9 cellular contexts compared by ENCODE assay signal in the genomic region with DNA sequence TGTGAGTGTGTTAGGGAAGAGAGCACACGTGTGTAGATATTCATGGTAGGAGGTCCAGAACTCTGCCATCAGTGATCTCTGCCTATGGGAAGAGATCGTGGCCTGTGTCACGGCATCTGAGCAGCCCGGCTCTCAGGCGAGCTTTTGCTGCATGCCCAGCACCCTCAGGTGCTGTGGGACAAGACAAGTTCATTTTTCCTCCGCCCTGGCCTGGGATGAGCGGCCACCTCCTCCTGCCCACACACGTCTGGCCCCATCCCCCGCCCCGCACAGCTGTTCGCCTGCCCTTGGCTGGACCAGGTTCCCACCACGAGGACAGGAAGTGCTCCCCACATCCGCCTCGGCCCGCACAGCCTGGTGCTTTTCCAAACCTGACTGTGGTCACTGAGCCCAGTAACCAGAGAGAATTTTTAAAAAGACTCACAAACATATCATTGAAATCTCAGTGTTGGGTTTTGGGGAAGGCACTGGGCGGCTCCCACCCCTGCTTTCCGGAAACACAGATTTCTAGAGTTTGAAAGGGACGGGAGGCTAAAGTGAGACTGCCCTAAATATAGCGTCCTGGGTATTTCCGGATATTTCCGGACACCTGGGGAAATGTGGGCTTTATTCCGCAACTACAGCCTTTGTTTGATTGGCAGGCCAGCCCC. TPM values are rescaled to one million over a fixed set of nuclear protein-coding genes. Genes with fewer than 3 reads are reported as not detected.
DNase-seq lines count a peak whose midpoint lies in the region; ATAC-seq and TF ChIP-seq lines count a peak whose summit lies in the region.
"Had no signal": no experiment of that assay in that cellular context is flagged by ENCODE, and none has a peak within 500 bp of the region (broad histone marks: within the 10 kb centered on the region; RNA-seq: fewer than 3 reads in every experiment).

No MANE protein-coding gene starts in this region.

- peak overlapping the region; percentile 67 to 96 (median 91) for H3K4me2 ChIP-seq in BLaER1 treated with 17β-estradiol and CSF1 and Interleukin-3, amounts not matched to agents 10 nM and 100 nM
- H3K4me2 ChIP-seq in IMR-90 (ENCODE audit: low read depth, low read length): no peak overlapping the region

- H2BK5ac ChIP-seq in IMR-90 (ENCODE audit: low read depth, low read length, poor library complexity, severe bottlenecking): no peak overlapping the region

- H2BK120ac ChIP-seq in IMR-90 (ENCODE audit: low read depth, low read length): no peak overlapping the region

- H2AK9ac ChIP-seq in IMR-90 (replicated peaks; ENCODE audit: low read depth, low read length, poor library complexity): no peak overlapping the region

- H3K27ac ChIP-seq in BLaER1 treated with 17β-estradiol and CSF1 and Interleukin-3, amounts not matched to agents 10 nM and 100 nM: peak overlapping the region in 9 of 11 experiments; percentile 44 to 78 (median 70); a peak in 17 of 22 replicates
- H3K27ac ChIP-seq in IMR-90 (ENCODE audit: insufficient read depth, low read length): no peak overlapping the region
- peak overlapping the region in 3 of 5 donors; percentile 25 to 43 (median 29) for H3K27ac ChIP-seq in stomach
- peak overlapping the region in 1 of 4 donors; percentile 32 for H3K27ac ChIP-seq in esophagus squamous epithelium
- H3K27ac ChIP-seq: parathyroid adenoma had no signal

- peak overlapping the region; percentile 73 for H2AFZ ChIP-seq in IMR-90 (replicated peaks; ENCODE audit: low read length, poor library complexity)
- H2AFZ ChIP-seq: parathyroid adenoma had no signal

- H4K20me1 ChIP-seq in BLaER1 treated with 17β-estradiol and CSF1 and Interleukin-3, amounts not matched to agents 10 nM and 100 nM: no peaks in the 10 kb centered on the region
- H4K20me1 ChIP-seq in IMR-90 (ENCODE audit: insufficient read depth, low read length): no peaks in the 10 kb centered on the region

- H3K79me1 ChIP-seq in IMR-90 (ENCODE audit: low read depth in 1 of 2, low read length in 2 of 2): no peaks in the 10 kb centered on the region

- DNase-seq in IMR-90 (peak; percentile 38), dermis microvascular lymphatic vessel endothelial cell (ENCODE audit: low read depth in 2 of 2) (peak; percentile 47 to 49), stomach (no peak), esophagus squamous epithelium (lab: John Stamatoyannopoulos, UW) (no peak), D341Med (ENCODE audit: low spot score) (no peak)

- BruUV-seq in IMR-90 (replicated peaks; lab: Mats Ljungman, UMichigan): no TSS peak

- TF ChIP-seq RAD21 in IMR-90 (IDR thresholded peaks at IDR 0.05; ENCODE audit: low read length): no peak

- H3K14ac ChIP-seq in IMR-90 (replicated peaks; ENCODE audit: low read depth, low read length): no peak overlapping the region

- H3K9me3 ChIP-seq in BLaER1 treated with 17β-estradiol and CSF1 and Interleukin-3, amounts not matched to agents 10 nM and 100 nM (replicated peaks in 1 of 11): no peaks in the 10 kb centered on the region
- H3K9me3 ChIP-seq in IMR-90 (ENCODE audit: control insufficient read depth, insufficient read depth, low read length): no peaks in the 10 kb centered on the region
- H3K9me3 ChIP-seq in stomach: no peaks in the 10 kb centered on the region
- no peaks in the 10 kb centered on the region for H3K9me3 ChIP-seq in esophagus squamous epithelium

- H2BK20ac ChIP-seq in IMR-90 (ENCODE audit: low read depth, low read length): no peak overlapping the region

- peaks cover 4 to 12% (median 6%) of the 10 kb centered on the region in 11 experiments for H3K27me3 ChIP-seq in BLaER1 treated with 17β-estradiol and CSF1 and Interleukin-3, amounts not matched to agents 10 nM and 100 nM
- peaks cover 3% of the 10 kb centered on the region; the same call in 1 of the 2 replicates for H3K27me3 ChIP-seq in IMR-90 (ENCODE audit: control insufficient read depth, insufficient read depth, low read length)
- H3K27me3 ChIP-seq in stomach: peaks cover 0 to 7% (median 0%) of the 10 kb centered on the region in 3 donors
- H3K27me3 ChIP-seq in esophagus squamous epithelium: peaks cover 0 to 37% (median 0%) of the 10 kb centered on the region in 4 donors

- H3K4me3 ChIP-seq in BLaER1 treated with 17β-estradiol and CSF1 and Interleukin-3, amounts not matched to agents 10 nM and 100 nM: peak overlapping the region in 7 of 10 experiments; percentile 25 to 58 (median 45); a peak in 11 of 20 replicates
- H3K4me3 ChIP-seq in IMR-90 (ENCODE audit: insufficient read depth, low read depth, low read length): no peak overlapping the region
- H3K4me3 ChIP-seq in stomach: no peak overlapping the region
- no peak overlapping the region for H3K4me3 ChIP-seq in esophagus squamous epithelium

- CTCF ChIA-PET in IMR-90 (lab: Yijun Ruan, JAX): no interaction called here

- H4K5ac ChIP-seq in IMR-90 (ENCODE audit: low read depth, low read length): no peak overlapping the region

- 95% methylated on average over 4 of the region's 22 CpGs; no CpG with 5 or more reads in 1 of the 2 experiments for WGBS in IMR-90 (ENCODE audit: extremely low coverage in 2 of 2, insufficient read length in 1 of 2), 2 experiments
- whole genome bisulfite sequencing in stomach, 5 donors: 50 to 70% (median 65%) methylated on average over 12 to 22 of the region's 22 CpGs
- WGBS in esophagus squamous epithelium, 2 donors: 54 to 56% methylated on average over 7 to 12 of the region's 22 CpGs

- TF ChIP-seq CTCF in IMR-90 (conservative IDR thresholded peaks at IDR 0.05; ENCODE audit: low read depth, low read length) (no peak), stomach (IDR thresholded peaks at IDR 0.05) (no peak), esophagus squamous epithelium (IDR thresholded peaks at IDR 0.05) (no peak)

- no peak overlapping the region for H4K8ac ChIP-seq in IMR-90 (ENCODE audit: low read depth in 2 of 2, low read length in 2 of 2)

- POLR2A ChIA-PET in IMR-90 (lab: Charles Lee; ENCODE audit: unreplicated experiment): no interaction called here

- peaks cover 27 to 55% (median 47%) of the 10 kb centered on the region in 10 experiments for H3K4me1 ChIP-seq in BLaER1 treated with 17β-estradiol and CSF1 and Interleukin-3, amounts not matched to agents 10 nM and 100 nM
- H3K4me1 ChIP-seq in IMR-90 (ENCODE audit: control insufficient read depth, insufficient read depth, low read length) (no peaks in the 10 kb centered on the region; the same call in 1 of the 2 replicates), stomach (peaks cover 0 to 8% (median 4%) of the 10 kb centered on the region in 4 donors), esophagus squamous epithelium (peaks cover 0 to 5% (median under 1%) of the 10 kb centered on the region in 3 donors)
- H3K4me1 ChIP-seq: parathyroid adenoma had no signal

- peak; percentile 56 for ATAC-seq in GM19351 (IDR thresholded peaks at IDR 0.05; ENCODE audit: unreplicated experiment)
- no peak for ATAC-seq in IMR-90 (ENCODE audit: low read depth)
- no peak for ATAC-seq in HG03520 (IDR thresholded peaks at IDR 0.05; ENCODE audit: unreplicated experiment)

- intact Hi-C loops in IMR-90 (cut with micrococcal nuclease) (no loop called here), stomach (cut with DNase I; ENCODE audit: low total_unique reads) (no loop called here), esophagus squamous epithelium (cut with DNase I) (no loop called here)

- no peak for TF ChIP-seq EP300 in stomach (IDR thresholded peaks at IDR 0.05)

- H3K9me1 ChIP-seq in IMR-90 (ENCODE audit: insufficient read depth, low read length): no peaks in the 10 kb centered on the region

- H3K9ac ChIP-seq in BLaER1 treated with 17β-estradiol and CSF1 and Interleukin-3, amounts not matched to agents 10 nM and 100 nM: peak overlapping the region in 9 of 11 experiments; percentile 29 to 72 (median 65); a peak in 16 of 22 replicates
- H3K9ac ChIP-seq in IMR-90 (ENCODE audit: low read depth, low read length): no peak overlapping the region
- H3K9ac ChIP-seq: parathyroid adenoma had no signal

- in situ Hi-C loops in IMR-90 (cut with MboI; ENCODE audit: low sequenced_read_pairs): loop anchor here (10.0 kb wide), 1 partner anchor 205 kb away; no protein-coding TSS in a partner anchor

- H3K36me3 ChIP-seq in BLaER1 treated with 17β-estradiol and CSF1 and Interleukin-3, amounts not matched to agents 10 nM and 100 nM: no peaks in the 10 kb centered on the region
- no peaks in the 10 kb centered on the region for H3K36me3 ChIP-seq in IMR-90 (ENCODE audit: control insufficient read depth, insufficient read depth, low read length)
- no peaks in the 10 kb centered on the region for H3K36me3 ChIP-seq in stomach
- no peaks in the 10 kb centered on the region for H3K36me3 ChIP-seq in esophagus squamous epithelium

- H3K56ac ChIP-seq in IMR-90 (ENCODE audit: extremely low read depth, insufficient read depth, low read length): no peak overlapping the region

- no peak overlapping the region for H3K18ac ChIP-seq in IMR-90 (ENCODE audit: low read depth, low read length)

- no peak overlapping the region for H4K91ac ChIP-seq in IMR-90 (ENCODE audit: insufficient read depth, low read depth, low read length)

- no peak overlapping the region for H2BK15ac ChIP-seq in IMR-90 (ENCODE audit: low read depth, low read length)

- H3K23ac ChIP-seq in IMR-90 (ENCODE audit: low read depth, low read length): no peak overlapping the region

- H2AK5ac ChIP-seq in IMR-90 (ENCODE audit: low read depth, low read length): no peak overlapping the region

- TF ChIP-seq POLR2A in IMR-90 (IDR thresholded peaks at IDR 0.05; ENCODE audit: low read depth, low read length): no peak
- TF ChIP-seq POLR2A in stomach (IDR thresholded peaks at IDR 0.05): no peak
- no peak for TF ChIP-seq POLR2A in esophagus squamous epithelium (IDR thresholded peaks at IDR 0.05)

- no peak overlapping the region for H3K4ac ChIP-seq in IMR-90 (ENCODE audit: low read depth, low read length)

- dilution Hi-C loops in IMR-90 (cut with HindIII; ENCODE audit: low sequenced_read_pairs, unreplicated experiment): no loop called here

TF ChIP-seq in IMR-90, 13 proteins besides CTCF, POLR2A, EP300 and RAD21 (continues in another document):
- TF ChIP-seq RFX5 (IDR thresholded peaks at IDR 0.05; ENCODE audit: low read depth, low read length): no peak
- TF ChIP-seq, protein P1, sequence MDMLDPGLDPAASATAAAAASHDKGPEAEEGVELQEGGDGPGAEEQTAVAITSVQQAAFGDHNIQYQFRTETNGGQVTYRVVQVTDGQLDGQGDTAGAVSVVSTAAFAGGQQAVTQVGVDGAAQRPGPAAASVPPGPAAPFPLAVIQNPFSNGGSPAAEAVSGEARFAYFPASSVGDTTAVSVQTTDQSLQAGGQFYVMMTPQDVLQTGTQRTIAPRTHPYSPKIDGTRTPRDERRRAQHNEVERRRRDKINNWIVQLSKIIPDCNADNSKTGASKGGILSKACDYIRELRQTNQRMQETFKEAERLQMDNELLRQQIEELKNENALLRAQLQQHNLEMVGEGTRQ (IDR thresholded peaks at IDR 0.05; ENCODE audit: low read depth, low read length): no peak
- TF ChIP-seq MAZ (IDR thresholded peaks at IDR 0.05; ENCODE audit: borderline replicate concordance, low read depth, low read length): no peak

RNA-seq across cellular contexts. Expression of a gene that starts 18.0 kb away (rescaled TPM):
- total RNA-seq in IMR-90 (2012; rRNA removed) (not detected in 2 replicates), dermis microvascular lymphatic vessel endothelial cell (0.13 TPM in 2 replicates), stomach (not detected), esophagus squamous epithelium (under 1 TPM in 2 of 4 donors, not detected in 2; 0.13 to 0.38 TPM)
- polyA plus RNA-seq in IMR-90 (2012; rRNA removed) (not detected in 2 replicates), stomach (not detected)
- polyA plus RNA-seq in IMR-90 (2012; cell fraction: cytosol; rRNA removed): 0.05 TPM in 1 of 2 replicates, not detected in the other
- not detected in 2 replicates for polyA plus RNA-seq in IMR-90 (2012; cell fraction: nucleus; rRNA removed; ENCODE audit: low replicate concordance)

Comparison
In these comparisons a context has a peak if more than half of its experiments do, and no peak if none do; other contexts are left out.
1. H3K4me3 ChIP-seq: peak in BLaER1 treated with 17β-estradiol and CSF1 and Interleukin-3, amounts not matched to agents 10 nM and 100 nM (7 of 10); none in IMR-90 (single experiment), stomach (0 of 4) and esophagus squamous epithelium (0 of 4).
2. DNase-seq: peak in IMR-90 (single experiment) and dermis microvascular lymphatic vessel endothelial cell (2 of 2); none in stomach (single experiment), esophagus squamous epithelium (single experiment) and D341Med (single experiment).